ENCODE assay signal across 12 cellular contexts in the genomic region with DNA sequence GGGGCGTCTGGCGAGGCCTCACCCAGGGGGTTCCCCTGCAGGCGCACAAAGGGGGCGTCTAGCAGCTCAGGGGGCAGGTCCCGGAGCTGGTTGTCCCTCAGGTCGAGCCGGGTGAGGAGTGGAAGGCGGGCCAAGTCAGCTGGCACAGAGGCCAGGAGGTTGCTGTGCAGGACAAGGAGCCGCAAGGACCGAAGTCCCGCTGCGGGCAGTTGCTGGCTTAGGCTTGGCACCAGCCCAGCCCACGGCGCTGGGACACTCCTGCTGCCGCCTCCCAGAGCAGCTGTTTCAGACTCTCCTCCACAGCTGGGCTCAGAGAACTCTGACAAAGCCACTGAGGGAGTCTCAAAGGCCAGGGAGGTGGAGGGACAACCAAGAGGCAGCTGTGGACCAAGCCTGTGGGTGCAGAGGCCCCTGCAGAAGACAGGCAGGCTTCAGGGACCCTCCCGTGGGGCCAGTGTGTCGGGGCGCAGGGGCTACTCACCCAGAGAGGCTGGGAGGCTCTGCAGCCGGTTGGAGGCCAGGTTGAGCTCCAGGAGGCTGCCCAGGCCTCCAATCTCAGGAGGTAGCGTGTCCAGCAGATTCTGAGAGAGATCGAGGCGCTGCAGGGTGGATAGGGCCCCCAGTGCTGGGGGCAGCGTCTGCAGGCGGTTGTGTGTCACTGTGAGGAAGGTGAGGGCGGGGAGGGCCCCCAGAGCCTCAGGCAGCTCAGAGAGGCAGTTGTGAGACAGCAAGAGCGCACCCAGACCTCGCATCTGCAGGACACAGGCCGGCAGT. TPM values are rescaled to one million over a fixed set of nuclear protein-coding genes. Genes with fewer than 3 reads are reported as not detected.
DNase-seq lines count a peak whose midpoint lies in the region; ATAC-seq and TF ChIP-seq lines count a peak whose summit lies in the region.
"Had no signal": no experiment of that assay in that cellular context is flagged by ENCODE, and none has a peak within 500 bp of the region (broad histone marks: within the 10 kb centered on the region; RNA-seq: fewer than 3 reads in every experiment).

No MANE protein-coding gene starts in this region.

- TF ChIP-seq POLR2A in gastroesophageal sphincter (IDR thresholded peaks at IDR 0.05): no peak

- peaks cover 47% of the 10 kb centered on the region for H4K20me1 ChIP-seq in DND-41 (ENCODE audit: insufficient read depth, low read length)

- H3K4me1 ChIP-seq in DND-41 (ENCODE audit: insufficient read depth, low read length) (peaks cover 54% of the 10 kb centered on the region), adipocyte (ENCODE audit: control insufficient read depth, insufficient read depth, low read length) (peaks cover 20% of the 10 kb centered on the region), gastroesophageal sphincter (peaks cover 0 to 58% (median 16%) of the 10 kb centered on the region in 3 donors)

- H3K4me3 ChIP-seq in DND-41 (ENCODE audit: low read depth in 1 of 2, low read length in 2 of 2) (peak overlapping the region in 1 of 2 experiments; percentile 65; a peak in 2 of 4 replicates), adipocyte (ENCODE audit: low read length) (no peak overlapping the region), gastroesophageal sphincter (no peak overlapping the region)
- H3K4me3 ChIP-seq: stomach had no signal

- ATAC-seq in DND-41 (ENCODE audit: insufficient read depth, low read depth) (no peak), gastroesophageal sphincter (no peak), HG02798 (IDR thresholded peaks at IDR 0.05; ENCODE audit: poor library complexity, unreplicated experiment) (no peak)

- no peaks in the 10 kb centered on the region for H3K27me3 ChIP-seq in DND-41 (ENCODE audit: insufficient read depth, low read length, poor library complexity)
- H3K27me3 ChIP-seq in adipocyte (replicated peaks; ENCODE audit: control insufficient read depth, insufficient read depth, low read length): no peaks in the 10 kb centered on the region
- H3K27me3 ChIP-seq in gastroesophageal sphincter: no peaks in the 10 kb centered on the region
- H3K27me3 ChIP-seq: ascending aorta, stomach had no signal

- H3K4me2 ChIP-seq in DND-41 (ENCODE audit: insufficient read depth, low read length): peak overlapping the region; percentile 93

- no peak for TF ChIP-seq CTCF in DND-41 (IDR thresholded peaks at IDR 0.05; ENCODE audit: borderline replicate concordance, extremely low read depth, low read length, poor library complexity, severe bottlenecking)
- TF ChIP-seq CTCF in gastroesophageal sphincter (IDR thresholded peaks at IDR 0.05): no peak

- H3K9ac ChIP-seq in DND-41 (ENCODE audit: low read depth, low read length) (peak overlapping the region; percentile 85), adipocyte (ENCODE audit: low read length) (peak overlapping the region; percentile 88)

- H3K27ac ChIP-seq in DND-41 (ENCODE audit: low read length) (peak overlapping the region; percentile 21; the same call in 1 of the 2 replicates), gastroesophageal sphincter (no peak overlapping the region)
- H3K27ac ChIP-seq: ascending aorta, stomach had no signal

- no peaks in the 10 kb centered on the region for H3K9me3 ChIP-seq in DND-41 (ENCODE audit: insufficient read depth, low read length, severe bottlenecking)
- H3K9me3 ChIP-seq in adipocyte (ENCODE audit: control insufficient read depth, low read length): no peaks in the 10 kb centered on the region
- H3K9me3 ChIP-seq in gastroesophageal sphincter: no peaks in the 10 kb centered on the region
- H3K9me3 ChIP-seq: ascending aorta, stomach had no signal

- DNase-seq in 8988T (peak; percentile 61), DND-41 (no peak), adipocyte (ENCODE audit: low read depth) (no peak), NCI-H1092 treated with DMSO at 0.1 percent for 48 hours (lab: John Stamatoyannopoulos, UW) (no peak)
- DNase-seq: CD4-positive, alpha-beta memory T cell; NCI-H2171; retina; stimulated activated CD4-positive, alpha-beta T cell treated with anti-CD3 and anti-CD28 coated beads, Interleukin-4, amount 100 ng/mL, for 1 hour; stomach had no signal

- WGBS in gastroesophageal sphincter (ENCODE audit: low coverage in 1 of 2), 2 donors: 80% methylated on average over 2 of the region's 28 CpGs; no CpG with 5 or more reads in 1 of the 2 donors

- H3K79me2 ChIP-seq in DND-41 (ENCODE audit: insufficient read depth, low read length): peaks cover 41% of the 10 kb centered on the region

- no peak for TF ChIP-seq EP300 in gastroesophageal sphincter (IDR thresholded peaks at IDR 0.05)

- H3K36me3 ChIP-seq in DND-41 (ENCODE audit: insufficient read depth, low read length) (peaks cover 53% of the 10 kb centered on the region), adipocyte (ENCODE audit: control insufficient read depth, insufficient read depth, low read length, severe bottlenecking) (peaks cover 33% of the 10 kb centered on the region), gastroesophageal sphincter (peaks cover 0 to 49% of the 10 kb centered on the region in 2 donors)

- no peak overlapping the region for H2AFZ ChIP-seq in DND-41 (ENCODE audit: low read depth, low read length)

RNA-seq across cellular contexts. Expression of gene PIDD1, which starts 2.2 kb away (rescaled TPM):
- 10 to 100 TPM in 2 of 4 donors, 1 to 10 TPM in 2; 1.6 to 23.7 (median 9.0) TPM for total RNA-seq in gastroesophageal sphincter

RNA-seq across cellular contexts. Expression of gene SLC25A22, which starts 4.8 kb away (rescaled TPM):
- total RNA-seq in gastroesophageal sphincter: 10 to 100 TPM in 1 of 4 donors, 1 to 10 TPM in 3; 5.2 to 14.5 (median 6.9) TPM

RNA-seq across cellular contexts. Expression of gene RPLP2, which starts 6.9 kb away (rescaled TPM):
- total RNA-seq in gastroesophageal sphincter: 100 to 1,000 TPM; 165 to 880 (median 462) TPM

RNA-seq across cellular contexts. Expression of gene CEND1, which starts 13.0 kb away (rescaled TPM):
- total RNA-seq in gastroesophageal sphincter: 1 to 10 TPM in 1 of 4 donors, under 1 TPM in 3; 0.17 to 2.9 (median 0.58) TPM
- total RNA-seq: ascending aorta, stomach had no signal

RNA-seq across cellular contexts. Expression of gene PNPLA2, which starts 15.8 kb away (rescaled TPM):
- total RNA-seq in gastroesophageal sphincter: 10 to 100 TPM; 39.7 to 79.4 (median 58.9) TPM
